Comparison of ENCODE assay signal across 14 cellular contexts in genomic region chr2:113251118-113251517, GRCh38. TPM values are rescaled to one million over a fixed set of nuclear protein-coding genes. Genes with fewer than 3 reads are reported as not detected.
A peak's percentile ranks its signal among the peaks of the same experiment; 100 is the strongest.
DNase-seq lines count a peak whose midpoint lies in the region; ATAC-seq lines count a peak whose summit lies in the region.
"Had no signal": no experiment of that assay in that cellular context is flagged by ENCODE, and none has a peak within 500 bp of the region (broad histone marks: within the 10 kb centered on the region; RNA-seq: fewer than 3 reads in every experiment).

No MANE protein-coding gene starts in this region.

- no peak overlapping the region for H3K4ac ChIP-seq in mesenchymal stem cell (ENCODE audit: low read depth in 1 of 2, low read length in 2 of 2)

- peak overlapping the region; percentile 73 for H3K27ac ChIP-seq in CD4-positive, CD25-positive, alpha-beta regulatory T cell (ENCODE audit: insufficient read depth, low read length, poor library complexity, severe bottlenecking)
- peak overlapping the region; percentile 17 for H3K27ac ChIP-seq in mesenchymal stem cell (ENCODE audit: low read length, poor library complexity, severe bottlenecking)
- H3K27ac ChIP-seq: ascending aorta, C4-2B had no signal

- no peak overlapping the region for H2BK12ac ChIP-seq in mesenchymal stem cell (ENCODE audit: low read length in 2 of 2)

- no peak overlapping the region for H3K23ac ChIP-seq in mesenchymal stem cell (ENCODE audit: low read length in 2 of 2)

- H3K4me1 Mint-ChIP-seq in CD4-positive, CD25-positive, alpha-beta regulatory T cell, result peaks cover 28 to 69% (median 51%) of the 10 kb centered on the region in 4 donors

- H3K4me3 Mint-ChIP-seq in CD4-positive, CD25-positive, alpha-beta regulatory T cell, result peak overlapping the region; percentile 28 to 62 (median 52)
- H3K4me3 Mint-ChIP-seq: activated B cell treated with CpG ODN at 0.5 μM for 24 hours had no signal

- no peaks in the 10 kb centered on the region for H3K36me3 ChIP-seq in CD4-positive, CD25-positive, alpha-beta regulatory T cell (ENCODE audit: control insufficient read depth, insufficient read depth, low read length)
- H3K36me3 ChIP-seq in mesenchymal stem cell (ENCODE audit: control insufficient read depth in 1 of 2, insufficient read depth in 2 of 2, low read depth in 1 of 2, low read length in 2 of 2), result peaks cover 23 to 30% of the 10 kb centered on the region in 2 experiments
- peaks cover 8% of the 10 kb centered on the region for H3K36me3 ChIP-seq in MG63
- H3K36me3 ChIP-seq: ascending aorta, left lung had no signal

- DNase-seq in CD4-positive, CD25-positive, alpha-beta regulatory T cell, result peak; percentile 7 to 84 (median 24)
- DNase-seq in HT1080 (ENCODE audit: low read depth) (peak; percentile 97), mesenchymal stem cell (no peak), NCI-H1694 treated with DMSO at 0.1 percent for 48 hours (lab: John Stamatoyannopoulos, UW) (no peak), NCI-H1930 (lab: John Stamatoyannopoulos, UW) (no peak), MG63 (no peak)
- DNase-seq in activated T-cell treated with anti-CD3 and anti-CD28 coated beads, Interleukin-2, amount 50 U/mL, for 48 hours, result peak; percentile 41 to 48
- DNase-seq: activated B cell treated with CpG ODN at 0.5 μM for 24 hours, left lung, NCI-H1092 treated with DMSO at 0.1 percent for 48 hours, NCI-H69 had no signal

- H2BK5ac ChIP-seq in mesenchymal stem cell (ENCODE audit: low read depth, low read length, poor library complexity, severe bottlenecking), result no peak overlapping the region

- H4K91ac ChIP-seq in mesenchymal stem cell (ENCODE audit: low read length), result no peak overlapping the region

- no peaks in the 10 kb centered on the region for H3K79me1 ChIP-seq in mesenchymal stem cell (replicated peaks; ENCODE audit: low read length, poor library complexity, severe bottlenecking)

- no peaks in the 10 kb centered on the region for H3K36me3 Mint-ChIP-seq in CD4-positive, CD25-positive, alpha-beta regulatory T cell

- no peak overlapping the region for H4K8ac ChIP-seq in mesenchymal stem cell (ENCODE audit: low read length)

- H3K14ac ChIP-seq in mesenchymal stem cell (ENCODE audit: low read length in 2 of 2), result no peak overlapping the region

- no peaks in the 10 kb centered on the region for H3K27me3 ChIP-seq in CD4-positive, CD25-positive, alpha-beta regulatory T cell (ENCODE audit: control insufficient read depth, insufficient read depth, low read length)
- no peaks in the 10 kb centered on the region for H3K27me3 ChIP-seq in mesenchymal stem cell (ENCODE audit: control insufficient read depth in 1 of 2, insufficient read depth in 1 of 2, low read length in 2 of 2)
- no peaks in the 10 kb centered on the region for H3K27me3 ChIP-seq in MG63
- H3K27me3 ChIP-seq: ascending aorta, left lung had no signal

- H3K9me3 Mint-ChIP-seq in CD4-positive, CD25-positive, alpha-beta regulatory T cell, result no peaks in the 10 kb centered on the region
- H3K9me3 Mint-ChIP-seq: activated B cell treated with CpG ODN at 0.5 μM for 24 hours had no signal

- no peak overlapping the region for H2AFZ ChIP-seq in mesenchymal stem cell (ENCODE audit: low read depth, low read length)

- WGBS in mesenchymal stem cell, result 83% methylated on average over 7 of the region's 7 CpGs

- no peak overlapping the region for H3K18ac ChIP-seq in mesenchymal stem cell (ENCODE audit: low read depth in 1 of 2, low read length in 2 of 2)

- no peak overlapping the region for H2BK120ac ChIP-seq in mesenchymal stem cell (ENCODE audit: low read depth, low read length)

- H3K9me3 ChIP-seq in CD4-positive, CD25-positive, alpha-beta regulatory T cell (ENCODE audit: control insufficient read depth in 2 of 2, low read length in 2 of 2), result no peaks in the 10 kb centered on the region
- peaks cover 6% of the 10 kb centered on the region for H3K9me3 ChIP-seq in mesenchymal stem cell (ENCODE audit: control insufficient read depth, low read length)
- H3K9me3 ChIP-seq in MG63, result no peaks in the 10 kb centered on the region
- H3K9me3 ChIP-seq: ascending aorta, left lung had no signal

- peak; percentile 46 to 71 for ATAC-seq in CD4-positive, CD25-positive, alpha-beta regulatory T cell (ENCODE audit: low read depth in 2 of 2)
- ATAC-seq in GM18520 (IDR thresholded peaks at IDR 0.05; ENCODE audit: unreplicated experiment), result no peak
- ATAC-seq: left lung had no signal

- no peaks in the 10 kb centered on the region for H3K27me3 Mint-ChIP-seq in CD4-positive, CD25-positive, alpha-beta regulatory T cell

- peaks cover 36% of the 10 kb centered on the region for H3K4me1 ChIP-seq in CD4-positive, CD25-positive, alpha-beta regulatory T cell (ENCODE audit: control insufficient read depth, insufficient read depth, low read length, poor library complexity, severe bottlenecking)
- H3K4me1 ChIP-seq in mesenchymal stem cell (ENCODE audit: control insufficient read depth, insufficient read depth, low read depth, low read length), result peaks cover 22% of the 10 kb centered on the region
- H3K4me1 ChIP-seq: ascending aorta, left lung had no signal

- peak overlapping the region; percentile 63 for H3K4me3 ChIP-seq in CD4-positive, CD25-positive, alpha-beta regulatory T cell (ENCODE audit: low read depth, low read length)
- no peak overlapping the region for H3K4me3 ChIP-seq in mesenchymal stem cell (ENCODE audit: insufficient read depth in 1 of 2, low read depth in 1 of 2, low read length in 2 of 2)
- no peak overlapping the region for H3K4me3 ChIP-seq in MG63
- H3K4me3 ChIP-seq: ascending aorta, left lung had no signal

- H3K9ac ChIP-seq in mesenchymal stem cell (ENCODE audit: low read length), result no peak overlapping the region

- no peak overlapping the region for H3K4me2 ChIP-seq in mesenchymal stem cell (ENCODE audit: low read length, poor library complexity, severe bottlenecking)

- peak overlapping the region; percentile 84 to 92 (median 89) for H3K27ac Mint-ChIP-seq in CD4-positive, CD25-positive, alpha-beta regulatory T cell

- H2AK5ac ChIP-seq in mesenchymal stem cell (ENCODE audit: low read length, severe bottlenecking), result peak overlapping the region; percentile 9

- no peak overlapping the region for H2BK15ac ChIP-seq in mesenchymal stem cell (ENCODE audit: low read depth, poor library complexity, severe bottlenecking)

RNA-seq across cellular contexts. Expression of gene PAX8, which starts 27.6 kb away (rescaled TPM):
- 1.8 TPM for total RNA-seq in CD4-positive, CD25-positive, alpha-beta regulatory T cell
- under 1 TPM in 3 of 4 donors, not detected in 1; 0.24 to 0.52 (median 0.44) TPM for polyA plus RNA-seq in CD4-positive, CD25-positive, alpha-beta regulatory T cell
- total RNA-seq in HT1080 (2014; rRNA removed; shearing (Covaris generic)), result 5.9 and 11.3 TPM in 2 replicates
- polyA plus RNA-seq in HT1080 (2015; cell fraction: cytosol; rRNA removed), result 1.4 and 1.9 TPM in 2 replicates
- polyA plus RNA-seq in HT1080 (2015; cell fraction: nucleus; rRNA removed), result 3.0 and 5.7 TPM in 2 replicates
- polyA plus RNA-seq in mesenchymal stem cell (2013, experiment 1 of 2), result 0.03 TPM
- polyA plus RNA-seq in mesenchymal stem cell (2013, experiment 2 of 2), result 0.10 TPM
- total RNA-seq in MG63 (2014; rRNA removed; shearing (Covaris generic); ENCODE audit: low replicate concordance), result 0.46 and 0.69 TPM in 2 replicates

Comparison
In these comparisons a context has a peak if more than half of its experiments do, and no peak if none do; other contexts are left out.
1. DNase-seq: peak in CD4-positive, CD25-positive, alpha-beta regulatory T cell (3 of 3), HT1080 (single experiment) and activated T-cell treated with anti-CD3 and anti-CD28 coated beads, Interleukin-2, amount 50 U/mL, for 48 hours (2 of 2); none in mesenchymal stem cell (single experiment), NCI-H1694 treated with DMSO at 0.1 percent for 48 hours (single experiment), NCI-H1930 (0 of 2) and MG63 (single experiment).